Comparison of ENCODE assay signal across 8 cellular contexts in the genomic region with DNA sequence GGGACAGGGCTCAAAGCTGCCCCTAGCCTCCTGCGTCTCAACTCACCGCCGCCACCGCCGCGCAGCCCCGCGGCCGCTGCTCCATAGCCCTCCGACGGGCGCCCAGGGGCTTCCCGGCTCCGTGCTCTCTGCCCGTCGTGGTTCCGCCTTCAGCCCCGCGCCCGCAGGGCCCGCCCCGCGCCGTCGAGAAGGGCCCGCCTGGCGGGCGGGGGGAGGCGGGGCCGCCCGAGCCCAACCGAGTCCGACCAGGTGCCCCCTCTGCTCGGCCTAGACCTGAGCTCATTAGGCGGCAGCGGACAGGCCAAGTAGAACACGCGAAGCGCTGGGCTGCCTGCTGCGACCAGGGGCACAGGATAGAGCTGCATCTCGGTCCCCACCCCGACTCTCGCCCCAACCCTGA. TPM values are rescaled to one million over a fixed set of nuclear protein-coding genes. Genes with fewer than 3 reads are reported as not detected.
A peak's percentile ranks its signal among the peaks of the same experiment; 100 is the strongest.
DNase-seq lines count a peak whose midpoint lies in the region; ATAC-seq, FAIRE-seq and TF ChIP-seq lines count a peak whose summit lies in the region.

A gene with protein sequence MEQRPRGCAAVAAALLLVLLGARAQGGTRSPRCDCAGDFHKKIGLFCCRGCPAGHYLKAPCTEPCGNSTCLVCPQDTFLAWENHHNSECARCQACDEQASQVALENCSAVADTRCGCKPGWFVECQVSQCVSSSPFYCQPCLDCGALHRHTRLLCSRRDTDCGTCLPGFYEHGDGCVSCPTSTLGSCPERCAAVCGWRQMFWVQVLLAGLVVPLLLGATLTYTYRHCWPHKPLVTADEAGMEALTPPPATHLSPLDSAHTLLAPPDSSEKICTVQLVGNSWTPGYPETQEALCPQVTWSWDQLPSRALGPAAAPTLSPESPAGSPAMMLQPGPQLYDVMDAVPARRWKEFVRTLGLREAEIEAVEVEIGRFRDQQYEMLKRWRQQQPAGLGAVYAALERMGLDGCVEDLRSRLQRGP (minus strand): TSS at position 151 of the 400 bp plus-strand sequence. CDS start 66 bp downstream, at position 85.

- no peak within 1 kb of the TSS for H3K4me2 ChIP-seq in neural cell (ENCODE audit: low read length)

- peak; percentile 67 to 71 for ATAC-seq in CD4-positive, CD25-positive, alpha-beta regulatory T cell (ENCODE audit: low read depth in 2 of 2)
- no peak for ATAC-seq in HG02840 (IDR thresholded peaks at IDR 0.05; ENCODE audit: low FRiP score, unreplicated experiment)

- FAIRE-seq in bronchial epithelial cell (lab: Jason Lieb, UNC): no peak

- H2AFZ ChIP-seq in neural cell (ENCODE audit: low read depth, low read length): no peak within 1 kb of the TSS

- H3K36me3 ChIP-seq in CD4-positive, CD25-positive, alpha-beta regulatory T cell (ENCODE audit: control insufficient read depth, insufficient read depth, low read length): peaks cover 21% of the 10 kb centered on the region
- H3K36me3 ChIP-seq in bronchial epithelial cell (ENCODE audit: control insufficient read depth, insufficient read depth, low read length) (peaks cover 61% of the 10 kb centered on the region), neural cell (ENCODE audit: insufficient read depth, low read length) (no peaks in the 10 kb centered on the region)

- peak; percentile 64 to 72 (median 69) for DNase-seq in CD4-positive, CD25-positive, alpha-beta regulatory T cell
- DNase-seq in activated CD4-positive, CD25-positive, alpha-beta regulatory T cell treated with anti-CD3 and anti-CD28 coated beads, Interleukin-2, amount 50 U/mL, for 72 hours: peak; percentile 73
- DNase-seq in bronchial epithelial cell (ENCODE audit: low read depth) (no peak), putamen (ENCODE audit: low spot score) (no peak), middle frontal gyrus (ENCODE audit: extremely low spot score, low spot score) (no peak), GM03348 (ENCODE audit: low spot score) (no peak)

- peak within 1 kb of the TSS; percentile 97 for H3K27ac ChIP-seq in CD4-positive, CD25-positive, alpha-beta regulatory T cell (ENCODE audit: insufficient read depth, low read length, poor library complexity, severe bottlenecking)
- H3K27ac ChIP-seq in neural cell (ENCODE audit: low read length): no peak within 1 kb of the TSS

- no peak for TF ChIP-seq EP300 in neural cell (conservative IDR thresholded peaks at IDR 0.05; ENCODE audit: poor library complexity, severe bottlenecking)

- H4K20me1 ChIP-seq in neural cell (ENCODE audit: insufficient read depth): no peaks in the 10 kb centered on the region

- no peaks in the 10 kb centered on the region for H3F3A ChIP-seq in neural cell (ENCODE audit: insufficient read depth, low read length, poor library complexity, severe bottlenecking)

- H3K4me3 ChIP-seq in CD4-positive, CD25-positive, alpha-beta regulatory T cell (ENCODE audit: low read depth, low read length): peak within 1 kb of the TSS; percentile 78
- no peak within 1 kb of the TSS for H3K4me3 ChIP-seq in bronchial epithelial cell (ENCODE audit: low read depth, low read length)
- H3K4me3 ChIP-seq in neural cell (ENCODE audit: low read length): no peak within 1 kb of the TSS

- H3K4me1 ChIP-seq in CD4-positive, CD25-positive, alpha-beta regulatory T cell (ENCODE audit: control insufficient read depth, insufficient read depth, low read length, poor library complexity, severe bottlenecking): peaks cover 57% of the 10 kb centered on the region

- peaks cover 14% of the 10 kb centered on the region for H3K36me3 Mint-ChIP-seq in CD4-positive, CD25-positive, alpha-beta regulatory T cell

- peaks cover 0 to 52% (median 20%) of the 10 kb centered on the region in 4 donors for H3K4me1 Mint-ChIP-seq in CD4-positive, CD25-positive, alpha-beta regulatory T cell

- no peaks in the 10 kb centered on the region for H3K9me2 ChIP-seq in neural cell (ENCODE audit: insufficient read depth, low read length)

- no peaks in the 10 kb centered on the region for H3K27me3 ChIP-seq in CD4-positive, CD25-positive, alpha-beta regulatory T cell (ENCODE audit: control insufficient read depth, insufficient read depth, low read length)
- H3K27me3 ChIP-seq in bronchial epithelial cell (ENCODE audit: control insufficient read depth, insufficient read depth, low read length): no peaks in the 10 kb centered on the region
- H3K27me3 ChIP-seq in neural cell (ENCODE audit: insufficient read depth, low read depth, low read length): no peaks in the 10 kb centered on the region

- no peak within 1 kb of the TSS for H3K9ac ChIP-seq in neural cell (ENCODE audit: low read length)

- TF ChIP-seq CTCF in bronchial epithelial cell (IDR thresholded peaks at IDR 0.05; ENCODE audit: insufficient read depth, low read length, severe bottlenecking): no peak
- TF ChIP-seq CTCF in neural cell (IDR thresholded peaks at IDR 0.05; ENCODE audit: poor library complexity, severe bottlenecking): no peak

- TF ChIP-seq RAD21 in neural cell (conservative IDR thresholded peaks at IDR 0.05): no peak

- peak within 1 kb of the TSS; percentile 92 to 98 (median 96) for H3K4me3 Mint-ChIP-seq in CD4-positive, CD25-positive, alpha-beta regulatory T cell

- no peaks in the 10 kb centered on the region for H3K9me3 Mint-ChIP-seq in CD4-positive, CD25-positive, alpha-beta regulatory T cell

- peak within 1 kb of the TSS; percentile 86 to 93 (median 92) for H3K27ac Mint-ChIP-seq in CD4-positive, CD25-positive, alpha-beta regulatory T cell

- H3K79me2 ChIP-seq in neural cell (replicated peaks; ENCODE audit: insufficient read depth, low read length): no peaks in the 10 kb centered on the region

- H3K9me3 ChIP-seq in CD4-positive, CD25-positive, alpha-beta regulatory T cell (ENCODE audit: control insufficient read depth in 2 of 2, low read length in 2 of 2): no peaks in the 10 kb centered on the region
- H3K9me3 ChIP-seq in neural cell (ENCODE audit: low read length): no peaks in the 10 kb centered on the region

- no peaks in the 10 kb centered on the region for H3K27me3 Mint-ChIP-seq in CD4-positive, CD25-positive, alpha-beta regulatory T cell

TF ChIP-seq in neural cell, 6 proteins besides CTCF, POLR2A, EP300 and RAD21:
- no peak for TF ChIP-seq EZH2 (IDR thresholded peaks at IDR 0.05; ENCODE audit: borderline replicate concordance, insufficient read depth, low read length, poor library complexity, severe bottlenecking)
- no peak for TF ChIP-seq TAF1 (IDR thresholded peaks at IDR 0.05; ENCODE audit: low read depth)
- TF ChIP-seq MXI1 (conservative IDR thresholded peaks at IDR 0.05; ENCODE audit: poor library complexity, severe bottlenecking): no peak
- no peak for TF ChIP-seq POLR2AphosphoS5 (IDR thresholded peaks at IDR 0.05)
- TF ChIP-seq, protein P1, sequence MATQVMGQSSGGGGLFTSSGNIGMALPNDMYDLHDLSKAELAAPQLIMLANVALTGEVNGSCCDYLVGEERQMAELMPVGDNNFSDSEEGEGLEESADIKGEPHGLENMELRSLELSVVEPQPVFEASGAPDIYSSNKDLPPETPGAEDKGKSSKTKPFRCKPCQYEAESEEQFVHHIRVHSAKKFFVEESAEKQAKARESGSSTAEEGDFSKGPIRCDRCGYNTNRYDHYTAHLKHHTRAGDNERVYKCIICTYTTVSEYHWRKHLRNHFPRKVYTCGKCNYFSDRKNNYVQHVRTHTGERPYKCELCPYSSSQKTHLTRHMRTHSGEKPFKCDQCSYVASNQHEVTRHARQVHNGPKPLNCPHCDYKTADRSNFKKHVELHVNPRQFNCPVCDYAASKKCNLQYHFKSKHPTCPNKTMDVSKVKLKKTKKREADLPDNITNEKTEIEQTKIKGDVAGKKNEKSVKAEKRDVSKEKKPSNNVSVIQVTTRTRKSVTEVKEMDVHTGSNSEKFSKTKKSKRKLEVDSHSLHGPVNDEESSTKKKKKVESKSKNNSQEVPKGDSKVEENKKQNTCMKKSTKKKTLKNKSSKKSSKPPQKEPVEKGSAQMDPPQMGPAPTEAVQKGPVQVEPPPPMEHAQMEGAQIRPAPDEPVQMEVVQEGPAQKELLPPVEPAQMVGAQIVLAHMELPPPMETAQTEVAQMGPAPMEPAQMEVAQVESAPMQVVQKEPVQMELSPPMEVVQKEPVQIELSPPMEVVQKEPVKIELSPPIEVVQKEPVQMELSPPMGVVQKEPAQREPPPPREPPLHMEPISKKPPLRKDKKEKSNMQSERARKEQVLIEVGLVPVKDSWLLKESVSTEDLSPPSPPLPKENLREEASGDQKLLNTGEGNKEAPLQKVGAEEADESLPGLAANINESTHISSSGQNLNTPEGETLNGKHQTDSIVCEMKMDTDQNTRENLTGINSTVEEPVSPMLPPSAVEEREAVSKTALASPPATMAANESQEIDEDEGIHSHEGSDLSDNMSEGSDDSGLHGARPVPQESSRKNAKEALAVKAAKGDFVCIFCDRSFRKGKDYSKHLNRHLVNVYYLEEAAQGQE (IDR thresholded peaks at IDR 0.05; ENCODE audit: borderline replicate concordance): no peak
- no peak for TF ChIP-seq SMC3 (conservative IDR thresholded peaks at IDR 0.05; ENCODE audit: poor library complexity)

RNA-seq across cellular contexts. Expression of the gene that starts here (rescaled TPM):
- 258 TPM for total RNA-seq in CD4-positive, CD25-positive, alpha-beta regulatory T cell
- polyA plus RNA-seq in CD4-positive, CD25-positive, alpha-beta regulatory T cell: 10 to 100 TPM; 23.3 to 32.8 (median 31.0) TPM
- 20.5 and 30.3 TPM in 2 replicates for total RNA-seq in bronchial epithelial cell
- polyA plus RNA-seq in neural cell: 52.2 and 68.5 TPM in 2 replicates
- 8.0 and 10.0 TPM in 2 replicates for polyA minus RNA-seq in neural cell

Comparison
In these comparisons a context has a peak if more than half of its experiments do, and no peak if none do; other contexts are left out.
1. DNase-seq: peak in CD4-positive, CD25-positive, alpha-beta regulatory T cell (3 of 3) and activated CD4-positive, CD25-positive, alpha-beta regulatory T cell treated with anti-CD3 and anti-CD28 coated beads, Interleukin-2, amount 50 U/mL, for 72 hours (single experiment); none in bronchial epithelial cell (single experiment), putamen (single experiment), middle frontal gyrus (single experiment) and GM03348 (single experiment).